Comparison of ENCODE assay signal across 8 cellular contexts in genomic region chr6:71478834-71479541, GRCh38.
A peak's percentile ranks its signal among the peaks of the same experiment; 100 is the strongest.
DNase-seq lines count a peak whose midpoint lies in the region; ATAC-seq, FAIRE-seq and TF ChIP-seq lines count a peak whose summit lies in the region.

No MANE protein-coding gene starts in this region.

- POLR2A ChIA-PET in OCI-LY7 (lab: Charles Lee), result interaction anchor here (0.7 kb wide), 1 partner anchor 35 kb away, joined by 3 read pairs; no protein-coding TSS in a partner anchor
- POLR2A ChIA-PET in endothelial cell of umbilical vein (lab: Charles Lee), result interaction anchor here (1.0 to 1.4 kb wide), 2 partner anchors 11 to 75 kb away, joined by 5 to 6 read pairs; no protein-coding TSS in a partner anchor

- no peaks in the 10 kb centered on the region for H3K9me1 ChIP-seq in endothelial cell of umbilical vein (replicated peaks; ENCODE audit: control insufficient read depth, extremely low read depth, insufficient read depth, low read length)

- H3K4me1 ChIP-seq in OCI-LY7 (ENCODE audit: insufficient read depth, low read length, poor library complexity, severe bottlenecking) (peaks cover 9% of the 10 kb centered on the region), endothelial cell of umbilical vein (ENCODE audit: control insufficient read depth, extremely low read depth, insufficient read depth, low read length) (peaks cover 38% of the 10 kb centered on the region), muscle layer of duodenum (ENCODE audit: control insufficient read depth in 1 of 2, insufficient read depth in 2 of 2, low read length in 2 of 2) (peaks cover 8 to 16% of the 10 kb centered on the region in 2 donors)

- CTCF ChIA-PET in OCI-LY7 (lab: Charles Lee; ENCODE audit: unreplicated experiment), result no interaction called here
- CTCF ChIA-PET in endothelial cell of umbilical vein (lab: Charles Lee), result interaction anchor here (0.6 to 2.1 kb wide), 11 partner anchors 11 to 94 kb away, joined by 3 to 11 read pairs (median 4); no protein-coding TSS in a partner anchor

- H3K4me2 ChIP-seq in OCI-LY7 (ENCODE audit: low read length) (no peak overlapping the region), endothelial cell of umbilical vein (ENCODE audit: insufficient read depth, low read length) (peak overlapping the region; percentile 88)

- dilution Hi-C loops in endothelial cell of umbilical vein (cut with MboI; ENCODE audit: extremely low pct_ligation_motif_present, low sequenced_read_pairs), result no loop called here

- ATAC-seq in HG03139 (IDR thresholded peaks at IDR 0.05; ENCODE audit: unreplicated experiment), result no peak
- ATAC-seq in HG03354 (IDR thresholded peaks at IDR 0.05; ENCODE audit: poor library complexity, severe bottlenecking, unreplicated experiment), result no peak

- H3K9me3 ChIP-seq in OCI-LY7 (ENCODE audit: low read length) (no peaks in the 10 kb centered on the region), endothelial cell of umbilical vein (replicated peaks; ENCODE audit: control insufficient read depth, insufficient read depth, low read length) (no peaks in the 10 kb centered on the region), muscle layer of duodenum (ENCODE audit: control insufficient read depth in 1 of 2, low read length in 2 of 2) (no peaks in the 10 kb centered on the region)

- peak overlapping the region; percentile 89 for H3K9ac ChIP-seq in endothelial cell of umbilical vein (replicated peaks; ENCODE audit: extremely low read depth, insufficient read depth, low read length)

- H3K79me2 ChIP-seq in OCI-LY7 (ENCODE audit: insufficient read depth, low read depth, low read length) (no peaks in the 10 kb centered on the region), endothelial cell of umbilical vein (ENCODE audit: control insufficient read depth, insufficient read depth, low read length) (no peaks in the 10 kb centered on the region)

- no peak for TF ChIP-seq CTCF in OCI-LY7 (conservative IDR thresholded peaks at IDR 0.05; ENCODE audit: low read length)
- TF ChIP-seq CTCF in endothelial cell of umbilical vein (IDR thresholded peaks at IDR 0.05; ENCODE audit: extremely low read depth in 1 of 2, insufficient read depth in 1 of 2, low read depth in 1 of 2, low read length in 2 of 2), result no peak
- no peak for TF ChIP-seq CTCF in lower leg skin (IDR thresholded peaks at IDR 0.05)

- FAIRE-seq in endothelial cell of umbilical vein (lab: Jason Lieb, UNC), result peak; percentile 96

- H2AFZ ChIP-seq in OCI-LY7 (ENCODE audit: low read length) (peak overlapping the region; percentile 56; the same call in 1 of the 2 replicates), endothelial cell of umbilical vein (ENCODE audit: low read depth, low read length) (peak overlapping the region; percentile 27)

- H3K27me3 ChIP-seq in endothelial cell of umbilical vein (ENCODE audit: control insufficient read depth in 2 of 2, insufficient read depth in 2 of 2, low read length in 2 of 2) (no peaks in the 10 kb centered on the region), muscle layer of duodenum (ENCODE audit: low read depth, low read length) (no peaks in the 10 kb centered on the region)

- BruUV-seq in OCI-LY7 (replicated peaks; lab: Mats Ljungman, UMichigan) (no TSS peak), endothelial cell of umbilical vein (replicated peaks; lab: Mats Ljungman, UMichigan) (TSS peak; percentile 94)

- no peaks in the 10 kb centered on the region for H4K20me1 ChIP-seq in OCI-LY7 (ENCODE audit: insufficient read depth, low read length)
- H4K20me1 ChIP-seq in endothelial cell of umbilical vein (replicated peaks; ENCODE audit: control insufficient read depth, extremely low read depth, insufficient read depth, low read length), result no peaks in the 10 kb centered on the region

- DNase-seq in AG08395 (ENCODE audit: low spot score), result peak; percentile 83
- no peak for DNase-seq in OCI-LY7 (ENCODE audit: low spot score)
- DNase-seq in endothelial cell of umbilical vein (ENCODE audit: low read depth, low spot score), result peak; percentile 95
- no peak for DNase-seq in stimulated activated CD4-positive, alpha-beta T cell treated with anti-CD3 and anti-CD28 coated beads, Interleukin-1b, Interleukin-23, amount 100 ng/mL, for 48 hours
- DNase-seq in lower leg skin (ENCODE audit: low spot score in 2 of 2), result no peak

- H3K36me3 ChIP-seq in OCI-LY7 (ENCODE audit: insufficient read depth, low read length) (no peaks in the 10 kb centered on the region), endothelial cell of umbilical vein (ENCODE audit: control insufficient read depth in 2 of 2, extremely low read depth in 1 of 2, insufficient read depth in 2 of 2, low read length in 2 of 2) (no peaks in the 10 kb centered on the region), muscle layer of duodenum (ENCODE audit: control insufficient read depth in 1 of 2, insufficient read depth in 2 of 2, low read length in 2 of 2) (no peaks in the 10 kb centered on the region)

- peak; percentile 34 for TF ChIP-seq POLR2A in endothelial cell of umbilical vein (IDR thresholded peaks at IDR 0.05; ENCODE audit: low read depth, low read length)
- TF ChIP-seq POLR2A in lower leg skin (IDR thresholded peaks at IDR 0.05), result no peak

- intact Hi-C loops in OCI-LY7 (cut with micrococcal nuclease; ENCODE audit: unreplicated experiment) (no loop called here), endothelial cell of umbilical vein (cut with micrococcal nuclease) (loop anchor here (1.0 to 2.0 kb wide), 7 partner anchors 10 to 86 kb away; no protein-coding TSS in a partner anchor), lower leg skin (cut with DNase I; ENCODE audit: low total_unique reads) (no loop called here)

- 29 to 36% methylated on average over 2 of the region's 2 CpGs for whole genome bisulfite sequencing in lower leg skin, 2 donors

- H3K4me3 ChIP-seq in OCI-LY7 (ENCODE audit: low read depth, low read length, poor library complexity, severe bottlenecking), result no peak overlapping the region
- H3K4me3 ChIP-seq in endothelial cell of umbilical vein (replicated peaks in 1 of 3; ENCODE audit: insufficient read depth in 1 of 3, low read depth in 1 of 3, low read length in 3 of 3), result peak overlapping the region in 1 of 3 experiments; percentile 31
- no peak overlapping the region for H3K4me3 ChIP-seq in muscle layer of duodenum (ENCODE audit: low read depth in 1 of 2, low read length in 2 of 2)
- H3K4me3 ChIP-seq in lower leg skin (ENCODE audit: low read depth, poor library complexity, severe bottlenecking), result no peak overlapping the region

- H3K9me2 ChIP-seq in OCI-LY7 (ENCODE audit: insufficient read depth, low read length), result no peaks in the 10 kb centered on the region

- H3K27ac ChIP-seq in OCI-LY7 (ENCODE audit: low read depth, low read length, poor library complexity, severe bottlenecking) (no peak overlapping the region), endothelial cell of umbilical vein (ENCODE audit: insufficient read depth, low read depth, low read length) (peak overlapping the region; percentile 98), muscle layer of duodenum (ENCODE audit: low read length) (peak overlapping the region; percentile 68)

TF ChIP-seq in endothelial cell of umbilical vein, 7 proteins besides CTCF, POLR2A, EP300 and RAD21:
- TF ChIP-seq POLR2AphosphoS5 (IDR thresholded peaks at IDR 0.05; ENCODE audit: insufficient read depth, low read depth, low read length), result peak; percentile 37
- no peak for TF ChIP-seq EZH2 (IDR thresholded peaks at IDR 0.05; ENCODE audit: borderline replicate concordance, low read depth, low read length, severe bottlenecking)
- no peak for TF ChIP-seq MAX (IDR thresholded peaks at IDR 0.05; ENCODE audit: insufficient read depth, insufficient read length)
- TF ChIP-seq FOS (IDR thresholded peaks at IDR 0.05; ENCODE audit: borderline replicate concordance, insufficient read depth, low read length), result peak; percentile 96
- no peak for TF ChIP-seq MYC (IDR thresholded peaks at IDR 0.05; ENCODE audit: low read depth, low read length)
- no peak for TF ChIP-seq GATA2 (IDR thresholded peaks at IDR 0.05; ENCODE audit: insufficient read depth, insufficient read length, low read depth, low read length)
- peak; percentile 99 for TF ChIP-seq JUN (IDR thresholded peaks at IDR 0.05; ENCODE audit: borderline replicate concordance, insufficient read depth, insufficient read length, low read depth)

Comparison
In these comparisons a context has a peak if more than half of its experiments do, and no peak if none do; other contexts are left out.
1. DNase-seq: peak in AG08395 (single experiment) and endothelial cell of umbilical vein (single experiment); none in OCI-LY7 (single experiment), stimulated activated CD4-positive, alpha-beta T cell treated with anti-CD3 and anti-CD28 coated beads, Interleukin-1b, Interleukin-23, amount 100 ng/mL, for 48 hours (single experiment) and lower leg skin (0 of 2).